9 cellular contexts compared by ENCODE assay signal in the genomic region with DNA sequence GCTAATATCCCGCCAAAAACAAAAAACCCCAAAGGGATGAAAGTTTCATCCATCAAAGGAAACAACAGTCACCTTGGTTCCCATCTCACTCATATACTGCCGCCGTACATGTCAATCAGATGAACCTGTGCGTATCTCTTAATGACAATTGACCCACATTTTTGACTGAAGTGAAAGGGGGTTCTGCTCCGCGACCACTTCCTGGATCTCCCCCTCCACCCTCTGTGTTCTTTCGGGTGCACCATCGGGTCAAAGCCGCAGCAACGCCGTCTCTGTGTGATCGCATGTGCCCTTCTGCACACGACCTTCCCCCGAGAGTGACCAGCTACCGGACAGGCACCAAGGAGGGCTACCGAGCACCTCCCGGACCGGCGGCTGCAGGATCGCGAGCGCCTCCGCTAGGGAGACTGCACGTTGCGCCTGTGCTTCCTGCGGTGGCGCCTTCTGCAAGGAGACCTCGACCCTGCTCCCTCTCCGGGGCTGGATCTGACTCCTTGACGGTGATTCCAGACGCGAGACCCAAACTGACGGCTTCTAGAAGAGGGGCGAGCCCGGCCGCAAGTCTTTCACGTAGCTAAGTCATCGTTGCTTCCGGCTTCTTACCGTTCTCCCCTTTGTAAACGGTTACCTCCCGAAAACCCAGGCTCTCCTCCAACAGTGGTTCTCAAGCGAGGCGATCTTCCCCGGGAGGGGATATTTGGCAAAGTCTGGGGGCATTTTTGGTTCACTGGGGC. TPM values are rescaled to one million over a fixed set of nuclear protein-coding genes. Genes with fewer than 3 reads are reported as not detected.
DNase-seq lines count a peak whose midpoint lies in the region; ATAC-seq, FAIRE-seq and TF ChIP-seq lines count a peak whose summit lies in the region.
"Not testable (repeated sequence)": the region's sequence is repeated elsewhere in the genome, so short reads cannot be mapped to it uniquely, and the experiment has no call there.
"Had no signal": no experiment of that assay in that cellular context is flagged by ENCODE, and none has a peak within 500 bp of the region (broad histone marks: within the 10 kb centered on the region; RNA-seq: fewer than 3 reads in every experiment).

No MANE protein-coding gene starts in this region.

- peak overlapping the region; percentile 76 for H3K4me3 Mint-ChIP-seq in Calu3 (ENCODE audit: low read depth, unreplicated experiment)
- H3K4me3 Mint-ChIP-seq in T-helper 1 cell treated with Interleukin-12 subunit alpha and Interleukin-12 subunit beta and Interleukin-4 antibody, amounts not matched to agents 30 μg/mL and 1 μg/mL, for 36 hours = peak overlapping the region; percentile 96
- H3K4me3 Mint-ChIP-seq in natural killer cell treated with Interleukin-12 subunit alpha and Interleukin-12 subunit beta and Interleukin-15 and Interleukin-18, amount 100 ng/mL, for 72 hours = peak overlapping the region; percentile 82

- not testable (repeated sequence) for H3K36me3 Mint-ChIP-seq in Calu3 (ENCODE audit: insufficient read depth, unreplicated experiment); natural killer cell treated with Interleukin-12 subunit alpha and Interleukin-12 subunit beta and Interleukin-15 and Interleukin-18, amount 100 ng/mL, for 72 hours
- H3K36me3 Mint-ChIP-seq in T-helper 1 cell treated with Interleukin-12 subunit alpha and Interleukin-12 subunit beta and Interleukin-4 antibody, amounts not matched to agents 30 μg/mL and 1 μg/mL, for 36 hours (ENCODE audit: low read depth) = peaks cover 15% of the 10 kb centered on the region

- H3K4me3 ChIP-seq in GM12878 = peak overlapping the region; percentile 21

- not testable (repeated sequence) for H3K27me3 Mint-ChIP-seq in Calu3 (ENCODE audit: unreplicated experiment); T-helper 1 cell treated with Interleukin-12 subunit alpha and Interleukin-12 subunit beta and Interleukin-4 antibody, amounts not matched to agents 30 μg/mL and 1 μg/mL, for 36 hours (ENCODE audit: low read depth); natural killer cell treated with Interleukin-12 subunit alpha and Interleukin-12 subunit beta and Interleukin-15 and Interleukin-18, amount 100 ng/mL, for 72 hours

- H3K4me2 ChIP-seq in GM12878 (ENCODE audit: control insufficient read depth, insufficient read depth) = 0 out of 2 replicates have a peak overlapping the region, but pooled peaks have one; percentile 25

- H3K9me3 ChIP-seq in GM12878 (replicated peaks; ENCODE audit: control insufficient read depth, insufficient read depth, low read length) = not testable (repeated sequence)

- ATAC-seq in GM21825 (IDR thresholded peaks at IDR 0.05; ENCODE audit: unreplicated experiment) (peak; percentile 44), HG03520 (IDR thresholded peaks at IDR 0.05; ENCODE audit: unreplicated experiment) (peak; percentile 7), GM12878 (peak; percentile 75), Right ventricle myocardium superior (ENCODE audit: poor library complexity) (peak; percentile 82)
- ATAC-seq in natural killer cell treated with Interleukin-12 subunit alpha and Interleukin-12 subunit beta and Interleukin-15 and Interleukin-18, amount 100 ng/mL, for 72 hours = peak; percentile 26 to 48
- peak; percentile 35 for ATAC-seq in stimulated activated naive CD8-positive, alpha-beta T cell treated with anti-CD3 and anti-CD28 coated beads, Interleukin-15, Interleukin-2, amounts not matched to agents 100 U/mL and 50 U/mL, for 24 hours

- TF ChIP-seq CTCF in Calu3 (IDR thresholded peaks at IDR 0.05; ENCODE audit: unreplicated experiment); GM12878 (IDR thresholded peaks at IDR 0.05 in 2 of 3, conservative IDR thresholded peaks at IDR 0.05 in 1 of 3; ENCODE audit: control insufficient read depth in 2 of 3, extremely low read depth in 1 of 3, insufficient read depth in 1 of 3, low read depth in 3 of 3, low read length in 3 of 3): not testable (repeated sequence)

- not testable (repeated sequence) for H3K4me1 Mint-ChIP-seq in Calu3 (ENCODE audit: low read depth, unreplicated experiment); T-helper 1 cell treated with Interleukin-12 subunit alpha and Interleukin-12 subunit beta and Interleukin-4 antibody, amounts not matched to agents 30 μg/mL and 1 μg/mL, for 36 hours (ENCODE audit: low read depth); natural killer cell treated with Interleukin-12 subunit alpha and Interleukin-12 subunit beta and Interleukin-15 and Interleukin-18, amount 100 ng/mL, for 72 hours (ENCODE audit: low read depth in 2 of 2)

- 0% methylated on average over 4 of the region's 45 CpGs for WGBS in GM12878 (ENCODE audit: insufficient coverage, insufficient replicate concordance, low lambda C conversion rate, missing lambda C conversion rate)

- H3K79me2 ChIP-seq in GM12878 (ENCODE audit: control insufficient read depth, insufficient read depth, low read length) = not testable (repeated sequence)

- H3K27me3 ChIP-seq in GM12878 (replicated peaks in 1 of 2; ENCODE audit: control insufficient read depth in 2 of 2, insufficient read depth in 2 of 2, low read length in 1 of 2) = not testable (repeated sequence)

- not testable (repeated sequence) for FAIRE-seq in GM12878 (lab: Jason Lieb, UNC)

- not testable (repeated sequence) for H2AFZ ChIP-seq in GM12878 (ENCODE audit: control insufficient read depth, low read depth, low read length)

- BruUV-seq in Calu3 (replicated peaks; lab: Mats Ljungman, UMichigan); GM12878 (replicated peaks; lab: Mats Ljungman, UMichigan): not testable (repeated sequence)

- H3K27ac ChIP-seq in GM12878 (ENCODE audit: control insufficient read depth, insufficient read depth) = not testable (repeated sequence)

- not testable (repeated sequence) for TF ChIP-seq RAD21 in GM12878 (IDR thresholded peaks at IDR 0.05; ENCODE audit: insufficient read depth, low read depth, low read length)

- not testable (repeated sequence) for H3K4me1 ChIP-seq in GM12878 (ENCODE audit: control insufficient read depth, insufficient read depth, low read length)

- not testable (repeated sequence) for H4K20me1 ChIP-seq in GM12878 (ENCODE audit: control insufficient read depth, insufficient read depth)

- TF ChIP-seq EP300 in GM12878 (IDR thresholded peaks at IDR 0.05; ENCODE audit: borderline replicate concordance in 1 of 2, control insufficient read depth in 1 of 2, low read depth in 2 of 2, low read length in 2 of 2) = not testable (repeated sequence)

- peak overlapping the region; percentile 39; the same call in 1 of the 2 replicates for H3K9ac ChIP-seq in GM12878 (ENCODE audit: control insufficient read depth, insufficient read depth, low read length)

- SMC1A ChIA-PET in GM12878 (lab: Charles Lee; ENCODE audit: uncharacterized antibody, unreplicated experiment) = not testable (repeated sequence)

- RAD21 ChIA-PET in GM12878 (lab: Charles Lee; ENCODE audit: unreplicated experiment) = not testable (repeated sequence)

- not testable (repeated sequence) for H3K9me3 Mint-ChIP-seq in Calu3 (ENCODE audit: low read depth, unreplicated experiment); T-helper 1 cell treated with Interleukin-12 subunit alpha and Interleukin-12 subunit beta and Interleukin-4 antibody, amounts not matched to agents 30 μg/mL and 1 μg/mL, for 36 hours; natural killer cell treated with Interleukin-12 subunit alpha and Interleukin-12 subunit beta and Interleukin-15 and Interleukin-18, amount 100 ng/mL, for 72 hours

- CTCF ChIA-PET in Calu3 (lab: Charles Lee); GM12878 (lab: Yijun Ruan, JAX): not testable (repeated sequence)

- TF ChIP-seq POLR2A in GM12878 (IDR thresholded peaks at IDR 0.05; ENCODE audit: low read depth, low read length) = not testable (repeated sequence)

- H3K27ac Mint-ChIP-seq in Calu3 (ENCODE audit: unreplicated experiment) = not testable (repeated sequence)
- peak overlapping the region; percentile 92 for H3K27ac Mint-ChIP-seq in T-helper 1 cell treated with Interleukin-12 subunit alpha and Interleukin-12 subunit beta and Interleukin-4 antibody, amounts not matched to agents 30 μg/mL and 1 μg/mL, for 36 hours
- peak overlapping the region in 1 of 2 donors; percentile 43 for H3K27ac Mint-ChIP-seq in natural killer cell treated with Interleukin-12 subunit alpha and Interleukin-12 subunit beta and Interleukin-15 and Interleukin-18, amount 100 ng/mL, for 72 hours

- in situ Hi-C loops in GM12878 (cut with MboI) = not testable (repeated sequence)

- H3K36me3 ChIP-seq in GM12878 (ENCODE audit: control insufficient read depth in 2 of 2, insufficient read depth in 2 of 2, low read length in 1 of 2) = not testable (repeated sequence)

- DNase-seq in Calu3 (peak; percentile 45), Right ventricle myocardium superior (peak; percentile 44)
- not testable (repeated sequence) for DNase-seq in GM12878 (ENCODE audit: low read depth, low spot score); natural killer cell treated with Interleukin-12 subunit alpha and Interleukin-12 subunit beta and Interleukin-15 and Interleukin-18, amount 100 ng/mL, for 72 hours (ENCODE audit: low spot score); stimulated activated naive CD8-positive, alpha-beta T cell treated with anti-CD3 and anti-CD28 coated beads, Interleukin-15, Interleukin-2, amounts not matched to agents 100 U/mL and 50 U/mL, for 24 hours

- POLR2A ChIA-PET in GM12878 (lab: Charles Lee) = not testable (repeated sequence)

- intact Hi-C loops in Calu3 (cut with micrococcal nuclease; ENCODE audit: unreplicated experiment); GM12878 (cut with micrococcal nuclease; ENCODE audit: unreplicated experiment); Right ventricle myocardium superior (cut with DNase I): not testable (repeated sequence)

RNA-seq across cellular contexts. Expression of a gene that starts 5.6 kb away (rescaled TPM):
- total RNA-seq in Calu3 (2022) = not detected in 2 replicates
- total RNA-seq in GM12878 (2013; cell fraction: nucleolus; rRNA removed) = 0.27 TPM in 1 of 2 replicates, not detected in the other
- not detected in 2 replicates for total RNA-seq in GM12878 (2014; rRNA removed)
- not detected in 2 replicates for total RNA-seq in GM12878 (2014; rRNA removed; fragmentation: Illumina TruSeq; extraction: Trizol)
- total RNA-seq in GM12878 (2021) = 0.13 TPM in 1 of 2 replicates, not detected in the other
- not detected for polyA plus RNA-seq in GM12878 (2011; ENCODE audit: low read depth)
- not detected in 2 replicates for polyA plus RNA-seq in GM12878 (2011; rRNA removed)
- polyA plus RNA-seq in GM12878 (2011; cell fraction: cytosol; rRNA removed) = 0.04 TPM in 1 of 2 replicates, not detected in the other
- 0.16 TPM in 1 of 2 replicates, not detected in the other for polyA plus RNA-seq in GM12878 (2011; cell fraction: nucleus; rRNA removed)
- polyA plus RNA-seq in GM12878 (2012) = 0.12 and 0.15 TPM in 2 replicates
- polyA plus RNA-seq in GM12878 (2014; fragmentation: Illumina TruSeq; extraction: Trizol) = not detected in 2 replicates
- polyA plus RNA-seq in GM12878 (2014; fragmentation: Nextera tagmentation; extraction: Ambion mirVana) = under 1 TPM in 1 of 2 experiments, not detected in 1; 0.02 TPM
- not detected in 2 replicates for polyA plus RNA-seq in GM12878 (2014; rRNA removed)
- under 1 TPM; 0.24 to 0.34 TPM for polyA plus RNA-seq in GM12878 (2016; fragmentation: Nextera tagmentation; extraction: Ambion mirVana)
- not detected in 2 replicates for polyA minus RNA-seq in GM12878 (2011; rRNA and poly(A)+ RNA removed)
- polyA minus RNA-seq in GM12878 (2011; cell fraction: cytosol; rRNA and poly(A)+ RNA removed) = not detected in 2 replicates
- not detected in 2 replicates for polyA minus RNA-seq in GM12878 (2011; cell fraction: nucleus; rRNA and poly(A)+ RNA removed)
- not detected for total RNA-seq in Right ventricle myocardium superior
- total RNA-seq in natural killer cell treated with Interleukin-12 subunit alpha and Interleukin-12 subunit beta and Interleukin-15 and Interleukin-18, amount 100 ng/mL, for 72 hours = not detected
- total RNA-seq: Caco-2 had no signal

RNA-seq across cellular contexts. Expression of a gene that starts 19.5 kb away (rescaled TPM):
- total RNA-seq in Calu3 (2022) = 56.9 and 60.4 TPM in 2 replicates
- total RNA-seq in GM12878 (2013; cell fraction: nucleolus; rRNA removed) = 479 and 538 TPM in 2 replicates
- 72.1 and 84.6 TPM in 2 replicates for total RNA-seq in GM12878 (2014; rRNA removed)
- total RNA-seq in GM12878 (2014; rRNA removed; fragmentation: Illumina TruSeq; extraction: Trizol) = 114 and 115 TPM in 2 replicates
- 67.4 and 78.2 TPM in 2 replicates for total RNA-seq in GM12878 (2021)
- polyA plus RNA-seq in GM12878 (2011; ENCODE audit: low read depth) = 90.1 TPM
- 128 and 232 TPM in 2 replicates for polyA plus RNA-seq in GM12878 (2011; rRNA removed)
- 69.9 and 105 TPM in 2 replicates for polyA plus RNA-seq in GM12878 (2011; cell fraction: cytosol; rRNA removed)
- 436 and 505 TPM in 2 replicates for polyA plus RNA-seq in GM12878 (2011; cell fraction: nucleus; rRNA removed)
- 121 and 150 TPM in 2 replicates for polyA plus RNA-seq in GM12878 (2012)
- 88.5 and 118 TPM in 2 replicates for polyA plus RNA-seq in GM12878 (2014; fragmentation: Illumina TruSeq; extraction: Trizol)
- polyA plus RNA-seq in GM12878 (2014; fragmentation: Nextera tagmentation; extraction: Ambion mirVana) = 10 to 100 TPM; 23.5 to 48.3 TPM
- polyA plus RNA-seq in GM12878 (2014; rRNA removed) = 103 and 125 TPM in 2 replicates
- polyA plus RNA-seq in GM12878 (2016; fragmentation: Nextera tagmentation; extraction: Ambion mirVana) = 10 to 100 TPM; 91.5 to 99.1 TPM
- 72.9 and 96.0 TPM in 2 replicates for polyA minus RNA-seq in GM12878 (2011; rRNA and poly(A)+ RNA removed)
- polyA minus RNA-seq in GM12878 (2011; cell fraction: cytosol; rRNA and poly(A)+ RNA removed) = 36.5 and 49.1 TPM in 2 replicates
- polyA minus RNA-seq in GM12878 (2011; cell fraction: nucleus; rRNA and poly(A)+ RNA removed) = 150 and 177 TPM in 2 replicates
- 35.5 TPM for total RNA-seq in Right ventricle myocardium superior
- 100 to 1,000 TPM; 117 to 171 TPM for total RNA-seq in natural killer cell treated with Interleukin-12 subunit alpha and Interleukin-12 subunit beta and Interleukin-15 and Interleukin-18, amount 100 ng/mL, for 72 hours

RNA-seq across cellular contexts. Expression of a gene that starts 34.4 kb away (rescaled TPM):
- total RNA-seq in Calu3 (2022) (24.3 and 28.2 TPM in 2 replicates), GM12878 (2014; rRNA removed) (31.9 and 38.5 TPM in 2 replicates), GM12878 (2014; rRNA removed; fragmentation: Illumina TruSeq; extraction: Trizol) (62.1 and 62.6 TPM in 2 replicates), GM12878 (2021) (29.2 and 30.0 TPM in 2 replicates), Right ventricle myocardium superior (31.1 TPM)
- total RNA-seq in GM12878 (2013; cell fraction: nucleolus; rRNA removed) = 15.0 and 17.3 TPM in 2 replicates
- polyA plus RNA-seq in GM12878 (2011; ENCODE audit: low read depth) = 34.2 TPM
- polyA plus RNA-seq in GM12878 (2011; rRNA removed) (49.2 and 80.1 TPM in 2 replicates), GM12878 (2014; fragmentation: Illumina TruSeq; extraction: Trizol) (70.5 and 76.8 TPM in 2 replicates), GM12878 (2014; fragmentation: Nextera tagmentation; extraction: Ambion mirVana) (10 to 100 TPM; 20.3 to 31.3 TPM), GM12878 (2014; rRNA removed) (32.9 and 38.0 TPM in 2 replicates), GM12878 (2016; fragmentation: Nextera tagmentation; extraction: Ambion mirVana) (10 to 100 TPM; 34.8 to 35.8 TPM)
- polyA plus RNA-seq in GM12878 (2011; cell fraction: cytosol; rRNA removed) = 12.1 and 13.2 TPM in 2 replicates
- polyA plus RNA-seq in GM12878 (2011; cell fraction: nucleus; rRNA removed) = 12.5 and 12.6 TPM in 2 replicates
- 68.3 and 73.1 TPM in 2 replicates for polyA plus RNA-seq in GM12878 (2012)
- 8.5 and 10.7 TPM in 2 replicates for polyA minus RNA-seq in GM12878 (2011; rRNA and poly(A)+ RNA removed)
- polyA minus RNA-seq in GM12878 (2011; cell fraction: cytosol; rRNA and poly(A)+ RNA removed) = 3.2 and 5.9 TPM in 2 replicates
- polyA minus RNA-seq in GM12878 (2011; cell fraction: nucleus; rRNA and poly(A)+ RNA removed) = 6.4 and 12.8 TPM in 2 replicates
- total RNA-seq in natural killer cell treated with Interleukin-12 subunit alpha and Interleukin-12 subunit beta and Interleukin-15 and Interleukin-18, amount 100 ng/mL, for 72 hours = 10 to 100 TPM; 27.0 to 32.7 TPM

Comparison
In these comparisons a context has a peak if more than half of its experiments do, and no peak if none do; other contexts are left out.
1. ATAC-seq: peak in every context shown above with its lines; median percentile 82 in Right ventricle myocardium superior; 75 in GM12878; 44 in GM21825; 37 in natural killer cell treated with Interleukin-12 subunit alpha and Interleukin-12 subunit beta and Interleukin-15 and Interleukin-18, amount 100 ng/mL, for 72 hours; 35 in stimulated activated naive CD8-positive, alpha-beta T cell treated with anti-CD3 and anti-CD28 coated beads, Interleukin-15, Interleukin-2, amounts not matched to agents 100 U/mL and 50 U/mL, for 24 hours; 7 in HG03520.